ENCODE assay signal across 1 cellular context in the genomic region with DNA sequence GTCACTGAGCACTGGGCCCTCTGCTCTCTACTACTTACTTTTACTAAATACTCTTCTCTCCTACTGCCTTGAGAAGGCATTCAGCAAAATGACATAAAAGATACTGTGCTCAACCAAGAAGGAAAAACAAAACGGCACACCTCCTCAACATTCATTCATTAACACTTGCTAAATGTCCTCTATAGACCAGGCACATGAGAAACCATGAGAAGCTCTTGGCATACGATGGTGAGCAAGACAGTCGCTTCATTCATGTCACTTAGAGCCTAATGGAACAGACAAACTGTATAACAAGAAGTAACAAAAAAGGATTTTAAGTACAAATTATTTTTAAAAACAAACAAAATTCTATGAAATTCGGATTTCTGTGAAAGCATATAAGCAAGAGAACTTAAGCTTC.
TF ChIP-seq lines count a peak whose summit lies in the region.

No MANE protein-coding gene starts in this region.

TF ChIP-seq in K562, 482 proteins besides CTCF, POLR2A, EP300 and RAD21:
- TF ChIP-seq, protein P1, sequence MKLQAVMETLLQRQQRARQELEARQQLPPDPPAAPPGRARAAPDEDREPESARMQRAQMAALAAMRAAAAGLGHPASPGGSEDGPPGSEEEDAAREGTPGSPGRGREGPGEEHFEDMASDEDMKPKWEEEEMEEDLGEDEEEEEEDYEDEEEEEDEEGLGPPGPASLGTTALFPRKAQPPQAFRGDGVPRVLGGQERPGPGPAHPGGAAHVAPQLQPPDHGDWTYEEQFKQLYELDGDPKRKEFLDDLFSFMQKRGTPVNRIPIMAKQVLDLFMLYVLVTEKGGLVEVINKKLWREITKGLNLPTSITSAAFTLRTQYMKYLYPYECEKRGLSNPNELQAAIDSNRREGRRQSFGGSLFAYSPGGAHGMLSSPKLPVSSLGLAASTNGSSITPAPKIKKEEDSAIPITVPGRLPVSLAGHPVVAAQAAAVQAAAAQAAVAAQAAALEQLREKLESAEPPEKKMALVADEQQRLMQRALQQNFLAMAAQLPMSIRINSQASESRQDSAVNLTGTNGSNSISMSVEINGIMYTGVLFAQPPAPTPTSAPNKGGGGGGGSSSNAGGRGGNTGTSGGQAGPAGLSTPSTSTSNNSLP (IDR thresholded peaks at IDR 0.05; ENCODE audit: borderline replicate concordance, low read depth, low read length): no peak
- TF ChIP-seq ZNF57 (CRISPR knock-in tag; IDR thresholded peaks at IDR 0.05) (no peak), MAFG (tag; conservative IDR thresholded peaks at IDR 0.05) (no peak), KDM2B (CRISPR knock-in tag; IDR thresholded peaks at IDR 0.05) (no peak), SMARCC2 (IDR thresholded peaks at IDR 0.05; ENCODE audit: low read depth) (no peak), RBBP5 (IDR thresholded peaks at IDR 0.05; ENCODE audit: borderline replicate concordance, insufficient read depth, low read length, poor library complexity, severe bottlenecking) (no peak), ZNF174 (CRISPR knock-in tag; IDR thresholded peaks at IDR 0.05) (no peak), PTRF (tag; IDR thresholded peaks at IDR 0.05) (no peak), STAT6 (CRISPR knock-in tag; IDR thresholded peaks at IDR 0.05) (no peak), SIN3B (IDR thresholded peaks at IDR 0.05; ENCODE audit: low read depth) (no peak)
- TF ChIP-seq, protein P2, sequence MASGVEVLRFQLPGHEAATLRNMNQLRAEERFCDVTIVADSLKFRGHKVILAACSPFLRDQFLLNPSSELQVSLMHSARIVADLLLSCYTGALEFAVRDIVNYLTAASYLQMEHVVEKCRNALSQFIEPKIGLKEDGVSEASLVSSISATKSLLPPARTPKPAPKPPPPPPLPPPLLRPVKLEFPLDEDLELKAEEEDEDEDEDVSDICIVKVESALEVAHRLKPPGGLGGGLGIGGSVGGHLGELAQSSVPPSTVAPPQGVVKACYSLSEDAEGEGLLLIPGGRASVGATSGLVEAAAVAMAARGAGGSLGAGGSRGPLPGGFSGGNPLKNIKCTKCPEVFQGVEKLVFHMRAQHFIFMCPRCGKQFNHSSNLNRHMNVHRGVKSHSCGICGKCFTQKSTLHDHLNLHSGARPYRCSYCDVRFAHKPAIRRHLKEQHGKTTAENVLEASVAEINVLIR (CRISPR knock-in tag; IDR thresholded peaks at IDR 0.05): no peak
- TF ChIP-seq, protein P3, sequence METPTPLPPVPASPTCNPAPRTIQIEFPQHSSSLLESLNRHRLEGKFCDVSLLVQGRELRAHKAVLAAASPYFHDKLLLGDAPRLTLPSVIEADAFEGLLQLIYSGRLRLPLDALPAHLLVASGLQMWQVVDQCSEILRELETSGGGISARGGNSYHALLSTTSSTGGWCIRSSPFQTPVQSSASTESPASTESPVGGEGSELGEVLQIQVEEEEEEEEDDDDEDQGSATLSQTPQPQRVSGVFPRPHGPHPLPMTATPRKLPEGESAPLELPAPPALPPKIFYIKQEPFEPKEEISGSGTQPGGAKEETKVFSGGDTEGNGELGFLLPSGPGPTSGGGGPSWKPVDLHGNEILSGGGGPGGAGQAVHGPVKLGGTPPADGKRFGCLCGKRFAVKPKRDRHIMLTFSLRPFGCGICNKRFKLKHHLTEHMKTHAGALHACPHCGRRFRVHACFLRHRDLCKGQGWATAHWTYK (CRISPR knock-in tag; IDR thresholded peaks at IDR 0.05): no peak
